ENCODE assay signal across 7 cellular contexts in the genomic region with DNA sequence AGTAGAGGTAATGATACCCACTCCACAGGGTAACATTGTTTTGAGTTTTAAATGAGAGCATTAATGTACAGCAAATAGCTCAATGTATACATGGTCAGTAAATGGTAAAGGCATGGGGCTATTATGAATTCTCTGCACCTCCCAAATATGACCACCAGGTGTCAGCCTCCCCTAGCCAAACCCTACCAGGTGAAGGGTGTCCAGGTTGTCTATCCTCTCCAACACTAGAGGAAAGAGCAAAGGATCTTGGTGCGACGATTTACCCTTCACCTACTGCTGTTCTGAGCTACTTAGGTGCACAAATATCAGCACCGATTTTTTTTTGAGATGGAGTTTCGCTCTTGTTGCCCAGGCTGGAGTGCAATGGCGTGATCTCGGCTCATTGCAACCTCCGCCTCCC. TPM values are rescaled to one million over a fixed set of nuclear protein-coding genes. Genes with fewer than 3 reads are reported as not detected.
DNase-seq lines count a peak whose midpoint lies in the region; ATAC-seq and TF ChIP-seq lines count a peak whose summit lies in the region.

No MANE protein-coding gene starts in this region.

- TF ChIP-seq POLR2A in adrenal gland (IDR thresholded peaks at IDR 0.05) = no peak

- no peak overlapping the region for H3K27ac ChIP-seq in adrenal gland

- no peak overlapping the region for H3K4me3 ChIP-seq in adrenal gland

- H3K9me3 ChIP-seq in adrenal gland (replicated peaks in 1 of 3) = no peaks in the 10 kb centered on the region

- no peaks in the 10 kb centered on the region for H3K36me3 ChIP-seq in adrenal gland (replicated peaks in 1 of 2)

- peak; percentile 74 for ATAC-seq in HG02642 (IDR thresholded peaks at IDR 0.05; ENCODE audit: poor library complexity, unreplicated experiment)

- no peaks in the 10 kb centered on the region for H3K4me1 ChIP-seq in adrenal gland (replicated peaks in 1 of 2)

- 49 to 57% (median 51%) methylated on average over 5 to 7 of the region's 7 CpGs for WGBS in adrenal gland, 4 donors

- intact Hi-C loops in adrenal gland (cut with DNase I) = loop anchor here in 1 of 2 donors (10.0 kb wide), 1 partner anchor 51 kb away; no protein-coding TSS in a partner anchor

- no peaks in the 10 kb centered on the region for H3K27me3 ChIP-seq in adrenal gland

- DNase-seq in GM13977 (ENCODE audit: low spot score) = peak; percentile 73
- DNase-seq in NCI-H1105 treated with DMSO at 0.1 percent for 48 hours (lab: John Stamatoyannopoulos, UW) = peak; percentile 42
- peak; percentile 59 for DNase-seq in SW480 (ENCODE audit: low spot score)
- DNase-seq in adrenal gland = peak; percentile 26 to 68 (median 44)
- peak; percentile 14 to 22 for DNase-seq in hippocampal formation (lab: John Stamatoyannopoulos, UW)
- DNase-seq in stimulated activated CD4-positive, alpha-beta T cell treated with anti-CD3 and anti-CD28 coated beads, Interleukin-12 subunit alpha, Interleukin-12 subunit beta, amount 100 ng/mL, for 24 hours (ENCODE audit: low read depth in 2 of 2) = peak; percentile 27 to 57

- TF ChIP-seq CTCF in GM13977 (IDR thresholded peaks at IDR 0.05; ENCODE audit: extremely low read depth, insufficient read depth, missing control alignments) = peak; percentile 75
- peak; percentile 63 to 83 (median 71) for TF ChIP-seq CTCF in adrenal gland (IDR thresholded peaks at IDR 0.05)

- in situ Hi-C loops in GM13977 (cut with MboI; ENCODE audit: low pct_unique_long_range_greater_than_20kb, low sequenced_read_pairs, unreplicated experiment) = no loop called here

RNA-seq across cellular contexts. Expression of gene XIAP, which starts 26.5 kb away (rescaled TPM):
- 10 to 100 TPM; 24.1 to 63.7 (median 43.7) TPM for total RNA-seq in adrenal gland
- polyA plus RNA-seq in adrenal gland = 10 to 100 TPM in 2 of 3 donors, 1 to 10 TPM in 1; 6.4 to 35.3 (median 16.5) TPM

Comparison
In these comparisons a context has a peak if more than half of its experiments do, and no peak if none do; other contexts are left out.
1. DNase-seq: peak in every context shown above with its lines; median percentile 73 in GM13977; 59 in SW480; 44 in adrenal gland; 42 in NCI-H1105 treated with DMSO at 0.1 percent for 48 hours; 42 in stimulated activated CD4-positive, alpha-beta T cell treated with anti-CD3 and anti-CD28 coated beads, Interleukin-12 subunit alpha, Interleukin-12 subunit beta, amount 100 ng/mL, for 24 hours; 18 in hippocampal formation.